Comparison of ENCODE assay signal across 22 cellular contexts in the genomic region with DNA sequence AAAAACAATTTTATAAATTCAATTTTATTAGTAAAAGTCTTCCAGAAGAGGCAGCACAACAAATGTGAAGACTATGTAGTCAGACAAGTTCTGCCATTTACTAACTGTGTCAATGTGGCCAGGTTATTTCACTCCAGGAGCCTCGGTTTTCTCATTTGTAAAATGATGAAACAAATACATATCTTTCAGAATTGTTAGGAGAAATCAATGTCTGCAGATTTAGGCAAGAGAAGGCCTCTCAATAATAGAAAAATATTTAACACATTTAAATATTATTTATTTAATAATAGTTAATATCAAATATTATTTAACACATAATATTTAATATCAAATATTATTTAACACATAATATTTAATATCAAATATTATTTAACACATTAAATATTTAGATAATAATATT.
"Had no signal": no experiment of that assay in that cellular context is flagged by ENCODE, and none has a peak within 500 bp of the region (broad histone marks: within the 10 kb centered on the region; RNA-seq: fewer than 3 reads in every experiment).

No MANE protein-coding gene starts in this region.

- H3K36me3 ChIP-seq: esophagus muscularis mucosa, gastroesophageal sphincter, heart left ventricle, left lung, lower lobe of right lung had no signal

- H3K27ac ChIP-seq: coronary artery, dorsolateral prefrontal cortex, esophagus muscularis mucosa, foreskin keratinocyte, gastroesophageal sphincter, heart left ventricle, hepatocyte, left lung, lower lobe of right lung had no signal

- DNase-seq: dermis blood vessel endothelial cell; dorsolateral prefrontal cortex; effector CD4-positive, alpha-beta T cell; effector memory CD4-positive, alpha-beta T cell; foreskin keratinocyte; heart left ventricle; hypothalamus; immature natural killer cell; islet precursor cell; kidney; kidney glomerular epithelial cell; left colon; left lung; left ventricle myocardium superior; lower lobe of right lung; mesenchymal stem cell; mucosa of descending colon; naive B cell had no signal

- H3K4me1 ChIP-seq: esophagus muscularis mucosa, foreskin keratinocyte, gastroesophageal sphincter, heart left ventricle, left lung, lower lobe of right lung had no signal

- H3K27me3 ChIP-seq: dorsolateral prefrontal cortex, esophagus muscularis mucosa, gastroesophageal sphincter, heart left ventricle, hepatocyte, left lung had no signal

- H3K4me3 ChIP-seq: coronary artery, dorsolateral prefrontal cortex, esophagus muscularis mucosa, gastroesophageal sphincter, heart left ventricle, hepatocyte, left lung, lower lobe of right lung, mucosa of descending colon had no signal
